ENCODE assay signal across 14 cellular contexts in genomic region chr2:174868916-174869315, GRCh38.
DNase-seq lines count a peak whose midpoint lies in the region; TF ChIP-seq lines count a peak whose summit lies in the region.
"Had no signal": no experiment of that assay in that cellular context is flagged by ENCODE, and none has a peak within 500 bp of the region (broad histone marks: within the 10 kb centered on the region; RNA-seq: fewer than 3 reads in every experiment).

No MANE protein-coding gene starts in this region.

- no peak overlapping the region for H3K4me3 Mint-ChIP-seq in nephron progenitor cell
- H3K4me3 Mint-ChIP-seq in activated naive CD4-positive, alpha-beta T cell treated with anti-CD3 and anti-CD28 coated beads, Interleukin-2, amount 10 ng/mL, durations not matched to agents 7 days and 5 days: no peak overlapping the region
- H3K4me3 Mint-ChIP-seq: CD8-positive, alpha-beta T cell had no signal

- H3K36me3 Mint-ChIP-seq in nephron progenitor cell (ENCODE audit: low read depth): peaks cover 45% of the 10 kb centered on the region
- no peaks in the 10 kb centered on the region for H3K36me3 Mint-ChIP-seq in activated naive CD4-positive, alpha-beta T cell treated with anti-CD3 and anti-CD28 coated beads, Interleukin-2, amount 10 ng/mL, durations not matched to agents 7 days and 5 days
- H3K36me3 Mint-ChIP-seq: CD8-positive, alpha-beta T cell had no signal

- no peaks in the 10 kb centered on the region for H3K27me3 Mint-ChIP-seq in nephron progenitor cell (ENCODE audit: low read depth, poor library complexity)
- H3K27me3 Mint-ChIP-seq in activated naive CD4-positive, alpha-beta T cell treated with anti-CD3 and anti-CD28 coated beads, Interleukin-2, amount 10 ng/mL, durations not matched to agents 7 days and 5 days: peaks cover 4% of the 10 kb centered on the region

- CTCF ChIA-PET in activated naive CD4-positive, alpha-beta T cell treated with anti-CD3 and anti-CD28 coated beads, Interleukin-2, amount 10 ng/mL, durations not matched to agents 7 days and 5 days (lab: Charles Lee): no interaction called here

- H3K27ac Mint-ChIP-seq in nephron progenitor cell: peak overlapping the region; percentile 56
- no peak overlapping the region for H3K27ac Mint-ChIP-seq in activated naive CD4-positive, alpha-beta T cell treated with anti-CD3 and anti-CD28 coated beads, Interleukin-2, amount 10 ng/mL, durations not matched to agents 7 days and 5 days
- H3K27ac Mint-ChIP-seq: CD8-positive, alpha-beta T cell had no signal

- H3K4me1 Mint-ChIP-seq in nephron progenitor cell: peaks cover 13% of the 10 kb centered on the region
- no peaks in the 10 kb centered on the region for H3K4me1 Mint-ChIP-seq in activated naive CD4-positive, alpha-beta T cell treated with anti-CD3 and anti-CD28 coated beads, Interleukin-2, amount 10 ng/mL, durations not matched to agents 7 days and 5 days

- DNase-seq in DMS79 treated with DMSO at 0.1 percent for 48 hours (lab: John Stamatoyannopoulos, UW) (peak; percentile 37), DMS79 (lab: John Stamatoyannopoulos, UW) (no peak), NCI-H1105 treated with DMSO at 0.1 percent for 48 hours (lab: John Stamatoyannopoulos, UW) (peak; percentile 32), NCI-H69 (lab: John Stamatoyannopoulos, UW) (peak; percentile 69), nephron progenitor cell (no peak), H4 (ENCODE audit: low spot score) (no peak)
- no peak for DNase-seq in activated naive CD4-positive, alpha-beta T cell treated with anti-CD3 and anti-CD28 coated beads, Interleukin-2, amount 10 ng/mL, durations not matched to agents 7 days and 5 days
- DNase-seq in activated CD4-positive, alpha-beta T cell treated with anti-CD3 and anti-CD28 coated beads for 1 hour: no peak
- DNase-seq: CD8-positive, alpha-beta T cell; MG63; NCI-H2029; NCI-H226; Peyer's patch; Right ventricle myocardium superior had no signal

- H3K9me3 Mint-ChIP-seq in nephron progenitor cell: no peaks in the 10 kb centered on the region
- H3K9me3 Mint-ChIP-seq in activated naive CD4-positive, alpha-beta T cell treated with anti-CD3 and anti-CD28 coated beads, Interleukin-2, amount 10 ng/mL, durations not matched to agents 7 days and 5 days: no peaks in the 10 kb centered on the region
- H3K9me3 Mint-ChIP-seq: CD8-positive, alpha-beta T cell had no signal

- TF ChIP-seq CTCF in nephron progenitor cell (IDR thresholded peaks at IDR 0.05): no peak

Comparison
In these comparisons a context has a peak if more than half of its experiments do, and no peak if none do; other contexts are left out.
1. DNase-seq: peak in DMS79 treated with DMSO at 0.1 percent for 48 hours (single experiment), NCI-H1105 treated with DMSO at 0.1 percent for 48 hours (single experiment) and NCI-H69 (single experiment); none in DMS79 (single experiment), nephron progenitor cell (single experiment), H4 (single experiment), activated naive CD4-positive, alpha-beta T cell treated with anti-CD3 and anti-CD28 coated beads, Interleukin-2, amount 10 ng/mL, durations not matched to agents 7 days and 5 days (single experiment) and activated CD4-positive, alpha-beta T cell treated with anti-CD3 and anti-CD28 coated beads for 1 hour (single experiment).